Comparison of ENCODE assay signal across 19 cellular contexts in genomic region chr11:68261749-68262543, GRCh38.
"Had no signal": no experiment of that assay in that cellular context is flagged by ENCODE, and none has a peak within 500 bp of the region (broad histone marks: within the 10 kb centered on the region; RNA-seq: fewer than 3 reads in every experiment).

No MANE protein-coding gene starts in this region.

- H3K4me3 ChIP-seq: hepatocyte, lower lobe of right lung, right atrium auricular region, tibial nerve had no signal

- ATAC-seq: activated CD4-positive, CD25-positive, alpha-beta regulatory T cell treated with anti-CD3 and anti-CD28 coated beads, Interleukin-2, amount 50 U/mL, for 24 hours; foreskin keratinocyte; left colon; lower lobe of right lung had no signal

- DNase-seq: activated CD4-positive, alpha-beta T cell treated with anti-CD3 and anti-CD28 coated beads, Interleukin-2, amount 50 U/mL, for 1 hour; activated CD8-positive, alpha-beta memory T cell treated with anti-CD3 and anti-CD28 coated beads for 24 hours; activated CD8-positive, alpha-beta memory T cell treated with anti-CD3 and anti-CD28 coated beads, Interleukin-2, amount 50 U/mL, for 48 hours; activated gamma-delta T cell; dermis blood vessel endothelial cell; effector memory CD4-positive, alpha-beta T cell; foreskin keratinocyte; left colon; lower lobe of right lung; T-helper 1 cell; T-helper 9 cell had no signal

- H3K4me3 Mint-ChIP-seq: activated naive CD4-positive, alpha-beta T cell treated with anti-CD3 and anti-CD28 coated beads, Interleukin-2, amount 50 U/mL, for 24 hours; nephron; stimulated activated naive CD8-positive, alpha-beta T cell treated with anti-CD3 and anti-CD28 coated beads, Interleukin-15, Interleukin-2, amounts not matched to agents 100 ng/mL and 50 ng/mL, for 24 hours had no signal

- H3K9me3 ChIP-seq: lower lobe of right lung, right atrium auricular region, tibial nerve had no signal

- H3K9me3 Mint-ChIP-seq: activated naive CD4-positive, alpha-beta T cell treated with anti-CD3 and anti-CD28 coated beads, Interleukin-2, amount 50 U/mL, for 24 hours; nephron; stimulated activated naive CD8-positive, alpha-beta T cell treated with anti-CD3 and anti-CD28 coated beads, Interleukin-15, Interleukin-2, amounts not matched to agents 100 ng/mL and 50 ng/mL, for 24 hours had no signal

- H3K4me1 ChIP-seq: foreskin keratinocyte had no signal

- H3K27me3 ChIP-seq: foreskin keratinocyte, hepatocyte, right atrium auricular region, tibial nerve had no signal

- H3K27ac Mint-ChIP-seq: activated naive CD4-positive, alpha-beta T cell treated with anti-CD3 and anti-CD28 coated beads, Interleukin-2, amount 50 U/mL, for 24 hours; nephron; progenitor cell of endocrine pancreas; stimulated activated naive CD8-positive, alpha-beta T cell treated with anti-CD3 and anti-CD28 coated beads, Interleukin-15, Interleukin-2, amounts not matched to agents 100 ng/mL and 50 ng/mL, for 24 hours had no signal

- H3K27ac ChIP-seq: foreskin keratinocyte, hepatocyte, lower lobe of right lung, right atrium auricular region, tibial nerve had no signal

- H3K27me3 Mint-ChIP-seq: activated naive CD4-positive, alpha-beta T cell treated with anti-CD3 and anti-CD28 coated beads, Interleukin-2, amount 50 U/mL, for 24 hours; stimulated activated naive CD8-positive, alpha-beta T cell treated with anti-CD3 and anti-CD28 coated beads, Interleukin-15, Interleukin-2, amounts not matched to agents 100 ng/mL and 50 ng/mL, for 24 hours had no signal
